1 cellular context compared by ENCODE assay signal in the genomic region with DNA sequence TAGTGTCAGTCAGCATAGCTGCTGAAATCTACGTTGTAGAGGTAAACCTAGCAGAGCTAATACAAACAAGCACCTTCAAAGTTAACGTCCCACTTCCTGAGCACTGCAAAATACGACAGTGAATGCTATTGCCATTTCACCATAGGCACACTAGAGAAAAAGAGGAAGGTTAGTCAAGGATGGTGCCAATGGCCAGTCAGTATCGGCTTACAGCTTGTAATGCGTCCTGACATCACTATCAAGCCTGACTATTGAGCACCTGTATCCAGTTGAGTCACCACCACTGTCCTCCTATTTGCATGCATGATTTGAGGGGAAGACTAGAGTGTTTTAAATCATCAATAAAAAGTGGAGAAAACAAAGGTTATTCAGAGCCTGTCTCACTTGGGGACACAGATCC.
TF ChIP-seq lines count a peak whose summit lies in the region.

No MANE protein-coding gene starts in this region.

TF ChIP-seq in K562, 482 proteins besides CTCF, POLR2A, EP300 and RAD21:
- TF ChIP-seq ZBTB26 (CRISPR knock-in tag; IDR thresholded peaks at IDR 0.05): no peak
- no peak for TF ChIP-seq NR4A1 (CRISPR knock-in tag; IDR thresholded peaks at IDR 0.05)
- TF ChIP-seq NR4A1 (tag; IDR thresholded peaks at IDR 0.05): no peak
- no peak for TF ChIP-seq SAP30 (IDR thresholded peaks at IDR 0.05; ENCODE audit: borderline replicate concordance, insufficient read depth, low read depth, low read length, poor library complexity, severe bottlenecking)
- TF ChIP-seq MYNN (IDR thresholded peaks at IDR 0.05): peak; percentile 42; the same call in 1 of the 2 replicates
- no peak for TF ChIP-seq MYNN (CRISPR knock-in tag; IDR thresholded peaks at IDR 0.05)
- TF ChIP-seq ZNF280B (CRISPR knock-in tag; IDR thresholded peaks at IDR 0.05): no peak
- peak; percentile 41; the same call in 1 of the 2 replicates for TF ChIP-seq POLR2AphosphoS5 (IDR thresholded peaks at IDR 0.05; ENCODE audit: control insufficient read depth, insufficient read depth, low read depth, low read length)
- TF ChIP-seq, protein P1, sequence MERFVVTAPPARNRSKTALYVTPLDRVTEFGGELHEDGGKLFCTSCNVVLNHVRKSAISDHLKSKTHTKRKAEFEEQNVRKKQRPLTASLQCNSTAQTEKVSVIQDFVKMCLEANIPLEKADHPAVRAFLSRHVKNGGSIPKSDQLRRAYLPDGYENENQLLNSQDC (CRISPR knock-in tag; IDR thresholded peaks at IDR 0.05): no peak
- no peak for TF ChIP-seq RNF219 (CRISPR knock-in tag; IDR thresholded peaks at IDR 0.05)
- TF ChIP-seq ELF1 (tag; IDR thresholded peaks at IDR 0.05): no peak
TF ChIP-seq in K562: peak in this region for 2.
